In genomic region chr14:23321572-23322547, GRCh38 we compare ENCODE assay signal across 8 cellular contexts. TPM values are rescaled to one million over a fixed set of nuclear protein-coding genes. Genes with fewer than 3 reads are reported as not detected.
DNase-seq lines count a peak whose midpoint lies in the region; ATAC-seq and TF ChIP-seq lines count a peak whose summit lies in the region.

No MANE protein-coding gene starts in this region.

- H3K9me3 Mint-ChIP-seq in naive thymus-derived CD4-positive, alpha-beta T cell = peaks cover 0 to 3% (median 0%) of the 10 kb centered on the region in 11 donors

- no peak for TF ChIP-seq EP300 in esophagus muscularis mucosa (IDR thresholded peaks at IDR 0.05)

- ATAC-seq in HG02588 (IDR thresholded peaks at IDR 0.05; ENCODE audit: unreplicated experiment) (peak; percentile 11), thoracic aorta (ENCODE audit: insufficient number of reproducible peaks, low FRiP score, low read depth) (peak; percentile 9)
- ATAC-seq in naive thymus-derived CD4-positive, alpha-beta T cell = no peak

- no peak for TF ChIP-seq POLR2A in esophagus muscularis mucosa (IDR thresholded peaks at IDR 0.05; ENCODE audit: low read depth)

- H3K4me1 ChIP-seq in esophagus muscularis mucosa (peaks cover 16 to 36% (median 27%) of the 10 kb centered on the region in 4 donors), thoracic aorta (ENCODE audit: control insufficient read depth in 1 of 2, low read depth in 2 of 2) (peaks cover 8 to 18% of the 10 kb centered on the region in 2 donors)
- peaks cover 22% of the 10 kb centered on the region in 2 donors for H3K4me1 ChIP-seq in naive thymus-derived CD4-positive, alpha-beta T cell (ENCODE audit: control insufficient read depth in 2 of 2, insufficient read depth in 2 of 2, low read length in 2 of 2)

- TF ChIP-seq CTCF in GM12865 (IDR thresholded peaks at IDR 0.05; ENCODE audit: insufficient read depth, low read depth, low read length, missing control alignments) (no peak), esophagus muscularis mucosa (IDR thresholded peaks at IDR 0.05) (no peak), thoracic aorta (IDR thresholded peaks at IDR 0.05) (no peak)

- H3K27ac Mint-ChIP-seq in naive thymus-derived CD4-positive, alpha-beta T cell = peak overlapping the region; percentile 92 to 99 (median 96)

- POLR2A ChIA-PET in naive thymus-derived CD4-positive, alpha-beta T cell (lab: Charles Lee) = interaction anchor here (0.5 to 8.3 kb wide), 29 partner anchors 11 to 1845 kb away, joined by 3 to 286 read pairs (median 5); partner anchors contain the start of genes ACIN1, BCL2L2, C14orf119 and DCAF11

- DNase-seq in GM12865 (ENCODE audit: low read depth) (peak; percentile 55), NCI-H2227 treated with DMSO at 0.1 percent for 48 hours (lab: John Stamatoyannopoulos, UW) (peak; percentile 33), esophagus muscularis mucosa (ENCODE audit: extremely low spot score) (no peak), thoracic aorta (ENCODE audit: low spot score) (no peak), cerebellar cortex (ENCODE audit: low spot score) (no peak)
- DNase-seq in activated CD8-positive, alpha-beta memory T cell treated with anti-CD3 and anti-CD28 coated beads, Interleukin-2, amount 50 U/mL, for 48 hours = peak; percentile 84
- peak; percentile 18 to 64 (median 37) for DNase-seq in naive thymus-derived CD4-positive, alpha-beta T cell

- 1% methylated on average over 24 of the region's 64 CpGs for WGBS in esophagus muscularis mucosa

- CTCF ChIA-PET in naive thymus-derived CD4-positive, alpha-beta T cell (lab: Charles Lee) = interaction anchor here (0.6 to 4.2 kb wide), 13 partner anchors 8 to 253 kb away, joined by 3 to 41 read pairs (median 3); partner anchors contain the start of genes ACIN1, HOMEZ, PPP1R3E and SLC22A17

- intact Hi-C loops in esophagus muscularis mucosa (cut with DNase I) = loop anchor here (5.0 kb wide), 1 partner anchor 235 kb away; the partner anchor contains the start of gene THTPA
- intact Hi-C loops in naive thymus-derived CD4-positive, alpha-beta T cell (cut with micrococcal nuclease) = loop anchor here (1.0 to 5.0 kb wide), 21 partner anchors 21 to 1845 kb away; partner anchors contain the start of genes ACIN1 (in 2 of the 2), C14orf119 (in 2 of the 2), HOMEZ (in 2 of the 2) and NGDN (in 2 of the 2)

- peaks cover 22 to 38% (median 33%) of the 10 kb centered on the region in 7 donors for H3K4me1 Mint-ChIP-seq in naive thymus-derived CD4-positive, alpha-beta T cell

- peaks cover 0 to 3% (median 0%) of the 10 kb centered on the region in 5 donors for H3K27me3 Mint-ChIP-seq in naive thymus-derived CD4-positive, alpha-beta T cell

- H3K27me3 ChIP-seq in esophagus muscularis mucosa (no peaks in the 10 kb centered on the region), thoracic aorta (replicated peaks; ENCODE audit: insufficient read depth) (no peaks in the 10 kb centered on the region)
- H3K27me3 ChIP-seq in naive thymus-derived CD4-positive, alpha-beta T cell (ENCODE audit: control insufficient read depth in 2 of 2, insufficient read depth in 2 of 2, low read length in 2 of 2) = no peaks in the 10 kb centered on the region

- peak overlapping the region; percentile 98 to 99 (median 98) for H3K27ac ChIP-seq in esophagus muscularis mucosa (replicated peaks in 1 of 4)
- H3K27ac ChIP-seq in naive thymus-derived CD4-positive, alpha-beta T cell (ENCODE audit: low read depth, low read length) = peak overlapping the region; percentile 96
- peak overlapping the region; percentile 92 to 93 for H3K27ac ChIP-seq in thoracic aorta

- H3K36me3 Mint-ChIP-seq in naive thymus-derived CD4-positive, alpha-beta T cell = peaks cover 0 to 30% (median 5%) of the 10 kb centered on the region in 5 donors

- H3K4me3 ChIP-seq in GM12865 (ENCODE audit: low read depth, low read length) (peak overlapping the region; percentile 86), esophagus muscularis mucosa (peak overlapping the region; percentile 87 to 99 (median 94)), thoracic aorta (peak overlapping the region; percentile 95)
- peak overlapping the region; percentile 84 for H3K4me3 ChIP-seq in naive thymus-derived CD4-positive, alpha-beta T cell (ENCODE audit: low read length)

- H3K36me3 ChIP-seq in esophagus muscularis mucosa = peaks cover 16 to 39% (median 34%) of the 10 kb centered on the region in 4 donors
- H3K36me3 ChIP-seq in naive thymus-derived CD4-positive, alpha-beta T cell (ENCODE audit: control insufficient read depth in 2 of 3, insufficient read depth in 3 of 3, low read length in 3 of 3) = peaks cover 15 to 26% (median 23%) of the 10 kb centered on the region in 3 experiments
- peaks cover 19% of the 10 kb centered on the region for H3K36me3 ChIP-seq in thoracic aorta

- peak overlapping the region; percentile 91 to 97 (median 93) for H3K4me3 Mint-ChIP-seq in naive thymus-derived CD4-positive, alpha-beta T cell

- H3K9me3 ChIP-seq in esophagus muscularis mucosa = no peaks in the 10 kb centered on the region
- H3K9me3 ChIP-seq in naive thymus-derived CD4-positive, alpha-beta T cell (ENCODE audit: control insufficient read depth in 2 of 3, low read length in 3 of 3) = no peaks in the 10 kb centered on the region
- no peaks in the 10 kb centered on the region for H3K9me3 ChIP-seq in thoracic aorta

RNA-seq across cellular contexts. Expression of gene PABPN1, which starts 0.6 kb away (rescaled TPM):
- 10 to 100 TPM; 44.6 to 68.1 (median 53.9) TPM for total RNA-seq in esophagus muscularis mucosa
- total RNA-seq in naive thymus-derived CD4-positive, alpha-beta T cell = 100 to 1,000 TPM; 176 to 213 (median 196) TPM
- polyA plus RNA-seq in naive thymus-derived CD4-positive, alpha-beta T cell = 10 to 100 TPM; 57.5 to 94.5 TPM
- 10 to 100 TPM; 44.8 to 54.9 TPM for total RNA-seq in thoracic aorta

RNA-seq across cellular contexts. Expression of gene BCL2L2, which starts 15.2 kb away (rescaled TPM):
- total RNA-seq in esophagus muscularis mucosa (100 to 1,000 TPM in 3 of 4 donors, 10 to 100 TPM in 1; 92.8 to 132 (median 121) TPM), thoracic aorta (10 to 100 TPM; 50.6 to 74.4 TPM)
- total RNA-seq in naive thymus-derived CD4-positive, alpha-beta T cell = 1 to 10 TPM; 2.8 to 8.0 (median 5.6) TPM
- not detected for polyA plus RNA-seq in naive thymus-derived CD4-positive, alpha-beta T cell

RNA-seq across cellular contexts. Expression of gene PPP1R3E, which starts 19.2 kb away (rescaled TPM):
- 1 to 10 TPM; 5.4 to 6.3 (median 5.5) TPM for total RNA-seq in esophagus muscularis mucosa
- total RNA-seq in naive thymus-derived CD4-positive, alpha-beta T cell = 100 to 1,000 TPM in 2 of 5 experiments, 10 to 100 TPM in 3; 35.7 to 138 (median 67.0) TPM
- 1 to 10 TPM; 1.6 to 2.9 TPM for polyA plus RNA-seq in naive thymus-derived CD4-positive, alpha-beta T cell
- 1 to 10 TPM; 8.7 TPM for total RNA-seq in thoracic aorta

RNA-seq across cellular contexts. Expression of gene SLC22A17, which starts 30.8 kb away (rescaled TPM):
- 10 to 100 TPM; 12.5 to 36.9 (median 24.9) TPM for total RNA-seq in esophagus muscularis mucosa
- total RNA-seq in naive thymus-derived CD4-positive, alpha-beta T cell = 10 to 100 TPM in 3 of 5 experiments, 1 to 10 TPM in 2; 1.9 to 30.0 (median 22.6) TPM
- polyA plus RNA-seq in naive thymus-derived CD4-positive, alpha-beta T cell = 10 to 100 TPM in 1 of 2 donors, 1 to 10 TPM in 1; 9.7 to 10.8 TPM
- total RNA-seq in thoracic aorta = 10 to 100 TPM; 55.1 to 72.3 TPM

RNA-seq across cellular contexts. Expression of gene HOMEZ, which starts 35.9 kb away (rescaled TPM):
- total RNA-seq in esophagus muscularis mucosa (10 to 100 TPM in 3 of 4 donors, 1 to 10 TPM in 1; 8.3 to 14.2 (median 12.4) TPM), thoracic aorta (1 to 10 TPM; 4.6 to 6.2 TPM)
- total RNA-seq in naive thymus-derived CD4-positive, alpha-beta T cell = 10 to 100 TPM in 3 of 5 experiments, 1 to 10 TPM in 2; 5.2 to 20.4 (median 15.5) TPM
- 1 to 10 TPM; 6.9 to 8.6 TPM for polyA plus RNA-seq in naive thymus-derived CD4-positive, alpha-beta T cell

Comparison
In these comparisons a context has a peak if more than half of its experiments do, and no peak if none do; other contexts are left out.
1. DNase-seq: peak in GM12865 (single experiment), NCI-H2227 treated with DMSO at 0.1 percent for 48 hours (single experiment), activated CD8-positive, alpha-beta memory T cell treated with anti-CD3 and anti-CD28 coated beads, Interleukin-2, amount 50 U/mL, for 48 hours (single experiment) and naive thymus-derived CD4-positive, alpha-beta T cell (9 of 9); none in esophagus muscularis mucosa (single experiment), thoracic aorta (single experiment) and cerebellar cortex (single experiment).
2. RNA of gene BCL2L2, which starts 15.2 kb away (total RNA-seq): 92.8 to 132 TPM in esophagus muscularis mucosa and 50.6 to 74.4 TPM in thoracic aorta; 2.8 to 8.0 TPM in naive thymus-derived CD4-positive, alpha-beta T cell; every median in the first group is over 4 times any median in the second.
3. Peak in every context shown above with its lines, with median percentiles within 50 percentile points of each other: H3K4me3 ChIP-seq and H3K27ac ChIP-seq.